In genomic region chr1:206202789-206203363, GRCh38 we compare ENCODE assay signal across 8 cellular contexts. TPM values are rescaled to one million over a fixed set of nuclear protein-coding genes. Genes with fewer than 3 reads are reported as not detected.
DNase-seq lines count a peak whose midpoint lies in the region; ATAC-seq and TF ChIP-seq lines count a peak whose summit lies in the region.
"Not testable (repeated sequence)": the region's sequence is repeated elsewhere in the genome, so short reads cannot be mapped to it uniquely, and the experiment has no call there.

FAM72A (minus strand) TSS chr1:206202839; CDS start chr1:206202025, 814 bp downstream.

- POLR2A ChIA-PET in HEK293T (lab: Yijun Ruan, JAX), result not testable (repeated sequence)

- H3K4me3 ChIP-seq in MM.1S (ENCODE audit: low read length), result peak within 1 kb of the TSS; percentile 55; the same call in 1 of the 2 replicates
- not testable (repeated sequence) for H3K4me3 ChIP-seq in RWPE2 (ENCODE audit: severe bottlenecking)

- intact Hi-C loops in activated T-helper 1 cell treated with anti-CD3 and anti-CD28 coated beads, Interleukin-12 subunit alpha, Interleukin-12 subunit beta, Interleukin-2, Interleukin-4 antibody, amounts not matched to agents 30 ng/mL and 10 ng/mL and 1 ng/mL, durations not matched to agents 14 hours and 24 hours and 36 hours (cut with micrococcal nuclease), result not testable (repeated sequence)

- not testable (repeated sequence) for H3K9me2 ChIP-seq in MM.1S (replicated peaks; ENCODE audit: insufficient read depth, low read length)

- not testable (repeated sequence) for H3F3A ChIP-seq in MM.1S (ENCODE audit: insufficient read depth, low read length)

- H3K36me3 Mint-ChIP-seq in activated T-helper 1 cell treated with anti-CD3 and anti-CD28 coated beads, Interleukin-12 subunit alpha, Interleukin-12 subunit beta, Interleukin-2, Interleukin-4 antibody, amounts not matched to agents 30 ng/mL and 10 ng/mL and 1 ng/mL, durations not matched to agents 14 hours and 24 hours and 36 hours (ENCODE audit: low read depth); nephron (ENCODE audit: low read depth); stimulated activated effector memory CD8-positive, alpha-beta T cell treated with anti-CD3 and anti-CD28 coated beads, Interleukin-12 subunit alpha, Interleukin-12 subunit beta, amount 100 ng/mL, for 72 hours: not testable (repeated sequence)

- H3K4me1 Mint-ChIP-seq in activated T-helper 1 cell treated with anti-CD3 and anti-CD28 coated beads, Interleukin-12 subunit alpha, Interleukin-12 subunit beta, Interleukin-2, Interleukin-4 antibody, amounts not matched to agents 30 ng/mL and 10 ng/mL and 1 ng/mL, durations not matched to agents 14 hours and 24 hours and 36 hours (ENCODE audit: low read depth); nephron; stimulated activated effector memory CD8-positive, alpha-beta T cell treated with anti-CD3 and anti-CD28 coated beads, Interleukin-12 subunit alpha, Interleukin-12 subunit beta, amount 100 ng/mL, for 72 hours: not testable (repeated sequence)

- H3K4me3 Mint-ChIP-seq in activated T-helper 1 cell treated with anti-CD3 and anti-CD28 coated beads, Interleukin-12 subunit alpha, Interleukin-12 subunit beta, Interleukin-2, Interleukin-4 antibody, amounts not matched to agents 30 ng/mL and 10 ng/mL and 1 ng/mL, durations not matched to agents 14 hours and 24 hours and 36 hours, result peak within 1 kb of the TSS; percentile 79
- H3K4me3 Mint-ChIP-seq in nephron, result peak within 1 kb of the TSS; percentile 86 to 87 (median 87)
- peak within 1 kb of the TSS; percentile 65 for H3K4me3 Mint-ChIP-seq in stimulated activated effector memory CD8-positive, alpha-beta T cell treated with anti-CD3 and anti-CD28 coated beads, Interleukin-12 subunit alpha, Interleukin-12 subunit beta, amount 100 ng/mL, for 72 hours

- not testable (repeated sequence) for H3K9me3 Mint-ChIP-seq in activated T-helper 1 cell treated with anti-CD3 and anti-CD28 coated beads, Interleukin-12 subunit alpha, Interleukin-12 subunit beta, Interleukin-2, Interleukin-4 antibody, amounts not matched to agents 30 ng/mL and 10 ng/mL and 1 ng/mL, durations not matched to agents 14 hours and 24 hours and 36 hours; nephron; stimulated activated effector memory CD8-positive, alpha-beta T cell treated with anti-CD3 and anti-CD28 coated beads, Interleukin-12 subunit alpha, Interleukin-12 subunit beta, amount 100 ng/mL, for 72 hours

- ATAC-seq in RWPE2 (ENCODE audit: low read depth), result peak; percentile 78
- peak; percentile 92 for ATAC-seq in stimulated activated effector memory CD8-positive, alpha-beta T cell treated with anti-CD3 and anti-CD28 coated beads, Interleukin-12 subunit alpha, Interleukin-12 subunit beta, amount 100 ng/mL, for 72 hours

- DNase-seq in EL (peak; percentile 100), HEK293T (ENCODE audit: extremely low spot score) (peak; percentile 63), MM.1S (peak; percentile 100), RWPE2 (ENCODE audit: low spot score) (peak; percentile 97), fibroblast of gingiva (ENCODE audit: low read depth) (peak; percentile 100)
- DNase-seq in activated T-helper 1 cell treated with anti-CD3 and anti-CD28 coated beads, Interleukin-12 subunit alpha, Interleukin-12 subunit beta, Interleukin-2, Interleukin-4 antibody, amounts not matched to agents 30 ng/mL and 10 ng/mL and 1 ng/mL, durations not matched to agents 14 hours and 24 hours and 36 hours (ENCODE audit: low spot score), result peak; percentile 98
- DNase-seq in stimulated activated effector memory CD8-positive, alpha-beta T cell treated with anti-CD3 and anti-CD28 coated beads, Interleukin-12 subunit alpha, Interleukin-12 subunit beta, amount 100 ng/mL, for 72 hours (ENCODE audit: low spot score in 2 of 2), result peak; percentile 77 to 95

- H3K4me1 ChIP-seq in MM.1S (ENCODE audit: low read length); RWPE2 (ENCODE audit: insufficient read depth, poor library complexity, severe bottlenecking): not testable (repeated sequence)

- H3K4me2 ChIP-seq in MM.1S (ENCODE audit: low read depth, low read length), result not testable (repeated sequence)

- not testable (repeated sequence) for TF ChIP-seq CTCF in MM.1S (IDR thresholded peaks at IDR 0.05; ENCODE audit: low read length); RWPE2 (IDR thresholded peaks at IDR 0.05; ENCODE audit: poor library complexity, severe bottlenecking); nephron (IDR thresholded peaks at IDR 0.05; ENCODE audit: unreplicated experiment in 3 of 3)

- H3K27me3 ChIP-seq in MM.1S (replicated peaks; ENCODE audit: insufficient read depth, low read length); RWPE2 (ENCODE audit: insufficient read depth, poor library complexity, severe bottlenecking): not testable (repeated sequence)

- H3K79me2 ChIP-seq in MM.1S (ENCODE audit: low read length), result not testable (repeated sequence)

- peak within 1 kb of the TSS; percentile 62; the same call in 1 of the 2 replicates for H3K9ac ChIP-seq in MM.1S (ENCODE audit: low read length)

- peak within 1 kb of the TSS; percentile 89 for H3K27ac Mint-ChIP-seq in activated T-helper 1 cell treated with anti-CD3 and anti-CD28 coated beads, Interleukin-12 subunit alpha, Interleukin-12 subunit beta, Interleukin-2, Interleukin-4 antibody, amounts not matched to agents 30 ng/mL and 10 ng/mL and 1 ng/mL, durations not matched to agents 14 hours and 24 hours and 36 hours
- H3K27ac Mint-ChIP-seq in nephron, result peak within 1 kb of the TSS in 1 of 3 experiments; percentile 49
- peak within 1 kb of the TSS; percentile 24 for H3K27ac Mint-ChIP-seq in stimulated activated effector memory CD8-positive, alpha-beta T cell treated with anti-CD3 and anti-CD28 coated beads, Interleukin-12 subunit alpha, Interleukin-12 subunit beta, amount 100 ng/mL, for 72 hours

- not testable (repeated sequence) for H3K9me3 ChIP-seq in MM.1S (replicated peaks; ENCODE audit: insufficient read depth, low read length); RWPE2 (ENCODE audit: severe bottlenecking)

- peak within 1 kb of the TSS; percentile 59; the same call in 1 of the 2 replicates for H3K27ac ChIP-seq in MM.1S (ENCODE audit: low read length)
- not testable (repeated sequence) for H3K27ac ChIP-seq in RWPE2 (ENCODE audit: poor library complexity, severe bottlenecking)

- not testable (repeated sequence) for H3K27me3 Mint-ChIP-seq in activated T-helper 1 cell treated with anti-CD3 and anti-CD28 coated beads, Interleukin-12 subunit alpha, Interleukin-12 subunit beta, Interleukin-2, Interleukin-4 antibody, amounts not matched to agents 30 ng/mL and 10 ng/mL and 1 ng/mL, durations not matched to agents 14 hours and 24 hours and 36 hours (ENCODE audit: insufficient read depth); nephron (ENCODE audit: low read depth)

- H4K20me1 ChIP-seq in MM.1S (ENCODE audit: insufficient read depth, low read length), result not testable (repeated sequence)

- CTCF ChIA-PET in HEK293T (lab: Yijun Ruan, JAX), result not testable (repeated sequence)

- H3K36me3 ChIP-seq in MM.1S (replicated peaks; ENCODE audit: insufficient read depth, low read length); RWPE2 (ENCODE audit: low read depth): not testable (repeated sequence)

- not testable (repeated sequence) for H2AFZ ChIP-seq in MM.1S (ENCODE audit: low read length)

RNA-seq across cellular contexts. Expression of gene FAM72A, which starts in this region (rescaled TPM):
- 32.3 and 34.0 TPM in 2 replicates for total RNA-seq in activated T-helper 1 cell treated with anti-CD3 and anti-CD28 coated beads, Interleukin-12 subunit alpha, Interleukin-12 subunit beta, Interleukin-2, Interleukin-4 antibody, amounts not matched to agents 30 ng/mL and 10 ng/mL and 1 ng/mL, durations not matched to agents 14 hours and 24 hours and 36 hours
